15 cellular contexts compared by ENCODE assay signal in genomic region chr16:3122926-3123570, GRCh38. TPM values are rescaled to one million over a fixed set of nuclear protein-coding genes. Genes with fewer than 3 reads are reported as not detected.
DNase-seq lines count a peak whose midpoint lies in the region; ATAC-seq and TF ChIP-seq lines count a peak whose summit lies in the region.
"Had no signal": no experiment of that assay in that cellular context is flagged by ENCODE, and none has a peak within 500 bp of the region (broad histone marks: within the 10 kb centered on the region; RNA-seq: fewer than 3 reads in every experiment).

No MANE protein-coding gene starts in this region.

- no peak overlapping the region for H2AFZ ChIP-seq in ACC112 (ENCODE audit: low read length, unreplicated experiment)
- no peak overlapping the region for H2AFZ ChIP-seq in GM23248

- CTCF ChIA-PET in WTC11 (lab: Charles Lee): interaction anchor here (0.6 to 4.7 kb wide), 9 partner anchors 9 to 89 kb away, joined by 3 to 18 read pairs (median 5); no protein-coding TSS in a partner anchor

- POLR2A ChIA-PET in WTC11 (lab: Charles Lee): interaction anchor here (1.4 kb wide), 1 partner anchor 25 kb away, joined by 4 read pairs; no protein-coding TSS in a partner anchor

- H3K4me1 ChIP-seq in ACC112 (ENCODE audit: control insufficient read depth, insufficient read depth, low read length, unreplicated experiment) (no peaks in the 10 kb centered on the region), GM23248 (ENCODE audit: insufficient read depth) (peaks cover 9% of the 10 kb centered on the region), iPS-18a (ENCODE audit: control insufficient read depth, low read depth, low read length) (peaks cover 10% of the 10 kb centered on the region)

- no peaks in the 10 kb centered on the region for H3K27me3 ChIP-seq in ACC112 (ENCODE audit: insufficient read depth, low read length)
- H3K27me3 ChIP-seq in GM23248 (replicated peaks; ENCODE audit: insufficient read depth): no peaks in the 10 kb centered on the region
- H3K27me3 ChIP-seq in iPS-18a (ENCODE audit: control insufficient read depth, insufficient read depth, low read length): no peaks in the 10 kb centered on the region
- H3K27me3 ChIP-seq: tibial nerve had no signal

- peak overlapping the region; percentile 88 for H3K4me3 Mint-ChIP-seq in WTC11

- no peaks in the 10 kb centered on the region for H3K27me3 Mint-ChIP-seq in WTC11 (ENCODE audit: low read depth)

- H3K36me3 Mint-ChIP-seq in WTC11: peaks cover 13% of the 10 kb centered on the region

- no peaks in the 10 kb centered on the region for H3K9me3 Mint-ChIP-seq in WTC11
- H3K9me3 Mint-ChIP-seq: CD14-positive monocyte had no signal

- DNase-seq in GM23248 (peak; percentile 50), WTC11 (ENCODE audit: low spot score) (no peak), EL (no peak), NCI-H748 (lab: John Stamatoyannopoulos, UW; ENCODE audit: unreplicated experiment) (no peak), NCI-H774 (lab: John Stamatoyannopoulos, UW) (no peak), NCI-H2107 treated with DMSO at 0.1 percent for 48 hours (lab: John Stamatoyannopoulos, UW; ENCODE audit: unreplicated experiment) (no peak)
- DNase-seq: left ventricle myocardium superior, NCI-H1417 treated with DMSO at 0.1 percent for 48 hours, retina had no signal

- H3F3A ChIP-seq in GM23248 (ENCODE audit: insufficient read depth): peaks cover 22% of the 10 kb centered on the region

- H3K9me3 ChIP-seq in GM23248 (ENCODE audit: low read depth) (no peaks in the 10 kb centered on the region), iPS-18a (ENCODE audit: control insufficient read depth, low read depth, low read length) (no peaks in the 10 kb centered on the region)
- H3K9me3 ChIP-seq: tibial nerve had no signal

- no peak for ATAC-seq in WTC11

- no peaks in the 10 kb centered on the region for H4K20me1 ChIP-seq in GM23248 (ENCODE audit: insufficient read depth)

- no peak overlapping the region; the same call in 1 of the 2 replicates for H3K9ac ChIP-seq in GM23248
- H3K9ac ChIP-seq in iPS-18a (ENCODE audit: low read length): no peak overlapping the region

- peak overlapping the region; percentile 84; the same call in 1 of the 2 replicates for H3K4me3 ChIP-seq in ACC112 (ENCODE audit: low read depth, low read length)
- H3K4me3 ChIP-seq in GM23248: 0 out of 2 replicates have a peak overlapping the region, but pooled peaks have one; percentile 79
- peak overlapping the region; percentile 64 for H3K4me3 ChIP-seq in iPS-18a (ENCODE audit: low read length)

- H3K36me3 ChIP-seq in ACC112 (ENCODE audit: insufficient read depth, low read length): peaks cover 7% of the 10 kb centered on the region; the same call in 1 of the 2 replicates
- no peaks in the 10 kb centered on the region for H3K36me3 ChIP-seq in GM23248 (ENCODE audit: low read depth)
- H3K36me3 ChIP-seq in iPS-18a (ENCODE audit: control insufficient read depth, low read depth, low read length): peaks cover 20% of the 10 kb centered on the region

- in situ Hi-C loops in GM23248 (cut with MboI): no loop called here

- no peaks in the 10 kb centered on the region for H3K79me2 ChIP-seq in ACC112 (ENCODE audit: control insufficient read depth, insufficient read depth, low read length, unreplicated experiment)
- H3K79me2 ChIP-seq in GM23248 (ENCODE audit: insufficient read depth): 0 out of 2 replicates have a peak, but pooled peaks cover 7% of the 10 kb centered on the region

- no peak overlapping the region for H3K4me2 ChIP-seq in GM23248 (ENCODE audit: unreplicated experiment)

- no peak overlapping the region for H3K27ac ChIP-seq in ACC112 (ENCODE audit: low read depth, low read length)
- no peak overlapping the region for H3K27ac ChIP-seq in GM23248
- H3K27ac ChIP-seq in iPS-18a (ENCODE audit: low read length): no peak overlapping the region

- no peak for TF ChIP-seq CTCF in WTC11 (IDR thresholded peaks at IDR 0.05)

- WGBS in GM23248 (ENCODE audit: low coverage in 1 of 2, low lambda C conversion rate in 2 of 2, missing lambda C conversion rate in 2 of 2), 2 experiments: 28 to 42% methylated on average over 7 to 8 of the region's 8 CpGs

- peak overlapping the region; percentile 96; the same call in 1 of the 2 replicates for H3K27ac Mint-ChIP-seq in WTC11

- H3K9me2 ChIP-seq in GM23248 (ENCODE audit: insufficient read depth): no peaks in the 10 kb centered on the region

- H3K4me1 Mint-ChIP-seq in WTC11: peaks cover 33% of the 10 kb centered on the region

TF ChIP-seq in WTC11, 78 proteins besides CTCF, POLR2A, EP300 and RAD21:
- no peak for TF ChIP-seq NR2C2 (CRISPR knock-in tag; IDR thresholded peaks at IDR 0.05)
- TF ChIP-seq ZNF121 (CRISPR knock-in tag; IDR thresholded peaks at IDR 0.05): peak; percentile 93
- TF ChIP-seq CDX4 (CRISPR knock-in tag; IDR thresholded peaks at IDR 0.05; ENCODE audit: borderline replicate concordance): no peak
- no peak for TF ChIP-seq ATF6 (CRISPR knock-in tag; IDR thresholded peaks at IDR 0.05)
- TF ChIP-seq GTF2I (CRISPR knock-in tag; conservative IDR thresholded peaks at IDR 0.05): 0 out of 2 replicates have a peak, but pooled peaks have one; percentile 22

RNA-seq across cellular contexts. Expression of gene ZNF205, which starts 10.7 kb away (rescaled TPM):
- 12.5 and 14.6 TPM in 2 replicates for total RNA-seq in GM23248 (2014; rRNA removed; shearing (Covaris generic))
- 4.2 and 4.4 TPM in 2 replicates for polyA plus RNA-seq in GM23248 (2016; fragmentation: Nextera tagmentation; extraction: Ambion mirVana)
- total RNA-seq in WTC11 (2021): 17.7 to 22.7 TPM (median 21.3 TPM) in 3 replicates

RNA-seq across cellular contexts. Expression of gene ZNF213, which starts 11.8 kb away (rescaled TPM):
- 7.3 and 7.7 TPM in 2 replicates for total RNA-seq in GM23248 (2014; rRNA removed; shearing (Covaris generic))
- 5.3 and 5.4 TPM in 2 replicates for polyA plus RNA-seq in GM23248 (2016; fragmentation: Nextera tagmentation; extraction: Ambion mirVana)
- 8.9 to 11.6 TPM (median 10.3 TPM) in 3 replicates for total RNA-seq in WTC11 (2021)

RNA-seq across cellular contexts. Expression of gene ZSCAN10, which starts 24.0 kb away (rescaled TPM):
- not detected in 2 replicates for total RNA-seq in GM23248 (2014; rRNA removed; shearing (Covaris generic))
- polyA plus RNA-seq in GM23248 (2016; fragmentation: Nextera tagmentation; extraction: Ambion mirVana): 0.08 TPM in 1 of 2 replicates, not detected in the other
- total RNA-seq in WTC11 (2021): 263 to 286 TPM (median 271 TPM) in 3 replicates
- total RNA-seq: dermis microvascular lymphatic vessel endothelial cell, glomerular endothelial cell, left ventricle myocardium superior, tibial nerve had no signal
- polyA plus RNA-seq: CD14-positive monocyte had no signal

RNA-seq across cellular contexts. Expression of gene IL32, which starts 57.6 kb away (rescaled TPM):
- total RNA-seq in GM23248 (2014; rRNA removed; shearing (Covaris generic)): 0.76 TPM in 1 of 2 replicates, not detected in the other
- polyA plus RNA-seq in GM23248 (2016; fragmentation: Nextera tagmentation; extraction: Ambion mirVana): 0.56 and 1.0 TPM in 2 replicates
- 3.5 to 4.7 TPM (median 3.6 TPM) in 3 replicates for total RNA-seq in WTC11 (2021)

Comparison
In these comparisons a context has a peak if more than half of its experiments do, and no peak if none do; other contexts are left out.
1. RNA of gene ZSCAN10, which starts 24.0 kb away (total RNA-seq): 263 to 286 TPM in WTC11; not detected in GM23248; every median in the first group is over 100 times any median in the second.
2. Peak in every context shown above with its lines, with median percentiles within 50 percentile points of each other: H3K4me3 ChIP-seq.